Comparison of ENCODE assay signal across 24 cellular contexts in genomic region chr15:66894986-66895780, GRCh38.
DNase-seq lines count a peak whose midpoint lies in the region; ATAC-seq and TF ChIP-seq lines count a peak whose summit lies in the region.
"Had no signal": no experiment of that assay in that cellular context is flagged by ENCODE, and none has a peak within 500 bp of the region (broad histone marks: within the 10 kb centered on the region; RNA-seq: fewer than 3 reads in every experiment).

No MANE protein-coding gene starts in this region.

- no peaks in the 10 kb centered on the region for H3K9me3 Mint-ChIP-seq in activated CD8-positive, alpha-beta memory T cell treated with anti-CD3 and anti-CD28 coated beads, Interleukin-2, amount 10 ng/mL, durations not matched to agents 7 days and 5 days (ENCODE audit: low read depth)
- H3K9me3 Mint-ChIP-seq in activated T-helper 2 cell treated with anti-CD3 and anti-CD28 coated beads, Interferon-gamma antibody, Interleukin-2, Interleukin-4, amounts not matched to agents 10 μg/mL and 5 μg/mL and 100 μg/mL, durations not matched to agents 14 hours and 24 hours and 36 hours: no peaks in the 10 kb centered on the region
- H3K9me3 Mint-ChIP-seq: activated T-cell treated with anti-CD3 and anti-CD28 coated beads, Interleukin-2, amount 50 U/mL, for 4 hours; HFFc6; stimulated activated effector memory CD8-positive, alpha-beta T cell treated with anti-CD3 and anti-CD28 coated beads, Interleukin-12 subunit alpha, Interleukin-12 subunit beta, amount 100 ng/mL, for 72 hours had no signal

- no peak overlapping the region for H3K4me2 ChIP-seq in smooth muscle cell

- H4K20me1 ChIP-seq in smooth muscle cell (ENCODE audit: low read depth): no peaks in the 10 kb centered on the region

- intact Hi-C loops in heart left ventricle (cut with DNase I): no loop called here
- intact Hi-C loops in activated T-helper 2 cell treated with anti-CD3 and anti-CD28 coated beads, Interferon-gamma antibody, Interleukin-2, Interleukin-4, amounts not matched to agents 10 μg/mL and 5 μg/mL and 100 μg/mL, durations not matched to agents 14 hours and 24 hours and 36 hours (cut with micrococcal nuclease): no loop called here

- TF ChIP-seq POLR2A in heart left ventricle (IDR thresholded peaks at IDR 0.05): no peak

- no peaks in the 10 kb centered on the region for H3K36me3 Mint-ChIP-seq in activated CD8-positive, alpha-beta memory T cell treated with anti-CD3 and anti-CD28 coated beads, Interleukin-2, amount 10 ng/mL, durations not matched to agents 7 days and 5 days
- H3K36me3 Mint-ChIP-seq in activated T-helper 2 cell treated with anti-CD3 and anti-CD28 coated beads, Interferon-gamma antibody, Interleukin-2, Interleukin-4, amounts not matched to agents 10 μg/mL and 5 μg/mL and 100 μg/mL, durations not matched to agents 14 hours and 24 hours and 36 hours (ENCODE audit: low read depth): no peaks in the 10 kb centered on the region
- H3K36me3 Mint-ChIP-seq: activated naive CD8-positive, alpha-beta T cell; CD4-positive, CD25-positive, alpha-beta regulatory T cell; stimulated activated effector memory CD8-positive, alpha-beta T cell treated with anti-CD3 and anti-CD28 coated beads, Interleukin-12 subunit alpha, Interleukin-12 subunit beta, amount 100 ng/mL, for 72 hours had no signal

- H3K4me3 ChIP-seq in right atrium auricular region (no peak overlapping the region), heart left ventricle (no peak overlapping the region), smooth muscle cell (no peak overlapping the region)
- H3K4me3 ChIP-seq: esophagus squamous epithelium, thoracic aorta had no signal

- TF ChIP-seq CTCF in right atrium auricular region (IDR thresholded peaks at IDR 0.05) (no peak), heart left ventricle (IDR thresholded peaks at IDR 0.05) (no peak), smooth muscle cell (IDR thresholded peaks at IDR 0.05; ENCODE audit: borderline replicate concordance, insufficient read depth, poor library complexity, severe bottlenecking) (no peak)

- H3K36me3 ChIP-seq in right atrium auricular region: no peaks in the 10 kb centered on the region
- no peaks in the 10 kb centered on the region for H3K36me3 ChIP-seq in heart left ventricle
- H3K36me3 ChIP-seq in smooth muscle cell (ENCODE audit: low read depth): no peaks in the 10 kb centered on the region
- H3K36me3 ChIP-seq: esophagus squamous epithelium, thoracic aorta had no signal

- no peaks in the 10 kb centered on the region for H3F3A ChIP-seq in smooth muscle cell (ENCODE audit: low read depth)

- peaks cover 31% of the 10 kb centered on the region for H3K27me3 Mint-ChIP-seq in activated CD8-positive, alpha-beta memory T cell treated with anti-CD3 and anti-CD28 coated beads, Interleukin-2, amount 10 ng/mL, durations not matched to agents 7 days and 5 days
- H3K27me3 Mint-ChIP-seq in activated T-helper 2 cell treated with anti-CD3 and anti-CD28 coated beads, Interferon-gamma antibody, Interleukin-2, Interleukin-4, amounts not matched to agents 10 μg/mL and 5 μg/mL and 100 μg/mL, durations not matched to agents 14 hours and 24 hours and 36 hours (ENCODE audit: low read depth): peaks cover 16% of the 10 kb centered on the region
- H3K27me3 Mint-ChIP-seq: activated naive CD8-positive, alpha-beta T cell; CD4-positive, CD25-positive, alpha-beta regulatory T cell had no signal

- H3K4me1 ChIP-seq in right atrium auricular region: peaks cover 0 to 4% of the 10 kb centered on the region in 2 donors
- H3K4me1 ChIP-seq in heart left ventricle: peaks cover 0 to 42% (median 7%) of the 10 kb centered on the region in 12 donors
- H3K4me1 ChIP-seq in smooth muscle cell (ENCODE audit: low read depth): no peaks in the 10 kb centered on the region
- H3K4me1 ChIP-seq: esophagus squamous epithelium had no signal

- WGBS in heart left ventricle, 4 donors: 61 to 91% (median 72%) methylated on average over 4 of the region's 4 CpGs
- 67% methylated on average over 4 of the region's 4 CpGs for WGBS in smooth muscle cell (ENCODE audit: low lambda C conversion rate)

- no peak overlapping the region for H2AFZ ChIP-seq in smooth muscle cell (ENCODE audit: low read depth)

- DNase-seq in right atrium auricular region (ENCODE audit: low spot score): peak; percentile 52
- DNase-seq in heart left ventricle: no peak
- DNase-seq in activated CD8-positive, alpha-beta memory T cell treated with anti-CD3 and anti-CD28 coated beads, Interleukin-2, amount 10 ng/mL, durations not matched to agents 7 days and 5 days: peak; percentile 34
- peak; percentile 41 for DNase-seq in islet precursor cell
- DNase-seq in activated T-helper 2 cell treated with anti-CD3 and anti-CD28 coated beads, Interferon-gamma antibody, Interleukin-2, Interleukin-4, amounts not matched to agents 10 μg/mL and 5 μg/mL and 100 μg/mL, durations not matched to agents 14 hours and 24 hours and 36 hours (ENCODE audit: low spot score): no peak
- no peak for DNase-seq in smooth muscle cell (lab: John Stamatoyannopoulos, UW; ENCODE audit: unreplicated experiment)
- DNase-seq: activated CD4-positive, alpha-beta T cell treated with anti-CD3 and anti-CD28 coated beads, Interleukin-2, amount 50 U/mL, for 48 hours; activated T-cell treated with anti-CD3 and anti-CD28 coated beads, Interleukin-2, amount 50 U/mL, for 4 hours; CD4-positive, CD25-positive, alpha-beta regulatory T cell; DMS153; esophagus squamous epithelium; HFFc6; MM.1S; NCI-H2029; NCI-H446 treated with DMSO at 0.1 percent for 48 hours; stimulated activated CD4-positive, alpha-beta T cell treated with anti-CD3 and anti-CD28 coated beads, Interleukin-15, amount 100 ng/mL, for 24 hours had no signal

- H3K27ac ChIP-seq in right atrium auricular region: no peak overlapping the region
- H3K27ac ChIP-seq in heart left ventricle: no peak overlapping the region
- no peak overlapping the region for H3K27ac ChIP-seq in smooth muscle cell (ENCODE audit: low read depth)
- H3K27ac ChIP-seq: esophagus squamous epithelium, thoracic aorta, VCaP had no signal

- H3K4me1 Mint-ChIP-seq in activated CD8-positive, alpha-beta memory T cell treated with anti-CD3 and anti-CD28 coated beads, Interleukin-2, amount 10 ng/mL, durations not matched to agents 7 days and 5 days: peaks cover 5% of the 10 kb centered on the region
- H3K4me1 Mint-ChIP-seq in activated T-helper 2 cell treated with anti-CD3 and anti-CD28 coated beads, Interferon-gamma antibody, Interleukin-2, Interleukin-4, amounts not matched to agents 10 μg/mL and 5 μg/mL and 100 μg/mL, durations not matched to agents 14 hours and 24 hours and 36 hours (ENCODE audit: low read depth): peaks cover 3% of the 10 kb centered on the region
- H3K4me1 Mint-ChIP-seq: neural crest cell; stimulated activated effector memory CD8-positive, alpha-beta T cell treated with anti-CD3 and anti-CD28 coated beads, Interleukin-12 subunit alpha, Interleukin-12 subunit beta, amount 100 ng/mL, for 72 hours had no signal

- CTCF ChIA-PET in activated CD8-positive, alpha-beta memory T cell treated with anti-CD3 and anti-CD28 coated beads, Interleukin-2, amount 10 ng/mL, durations not matched to agents 7 days and 5 days (lab: Charles Lee): interaction anchor here (1.2 to 1.6 kb wide), 2 partner anchors 9 to 44 kb away, joined by 3 to 6 read pairs; no protein-coding TSS in a partner anchor

- H3K4me3 Mint-ChIP-seq in activated CD8-positive, alpha-beta memory T cell treated with anti-CD3 and anti-CD28 coated beads, Interleukin-2, amount 10 ng/mL, durations not matched to agents 7 days and 5 days: no peak overlapping the region
- H3K4me3 Mint-ChIP-seq in activated T-helper 2 cell treated with anti-CD3 and anti-CD28 coated beads, Interferon-gamma antibody, Interleukin-2, Interleukin-4, amounts not matched to agents 10 μg/mL and 5 μg/mL and 100 μg/mL, durations not matched to agents 14 hours and 24 hours and 36 hours (ENCODE audit: low read depth): no peak overlapping the region
- H3K4me3 Mint-ChIP-seq: activated naive CD8-positive, alpha-beta T cell; activated T-cell treated with anti-CD3 and anti-CD28 coated beads, Interleukin-2, amount 50 U/mL, for 4 hours; CD4-positive, CD25-positive, alpha-beta regulatory T cell; HFFc6; mesothelial cell of epicardium; neural crest cell; stimulated activated effector memory CD8-positive, alpha-beta T cell treated with anti-CD3 and anti-CD28 coated beads, Interleukin-12 subunit alpha, Interleukin-12 subunit beta, amount 100 ng/mL, for 72 hours had no signal

- H3K27ac Mint-ChIP-seq in activated CD8-positive, alpha-beta memory T cell treated with anti-CD3 and anti-CD28 coated beads, Interleukin-2, amount 10 ng/mL, durations not matched to agents 7 days and 5 days: no peak overlapping the region
- H3K27ac Mint-ChIP-seq in activated T-helper 2 cell treated with anti-CD3 and anti-CD28 coated beads, Interferon-gamma antibody, Interleukin-2, Interleukin-4, amounts not matched to agents 10 μg/mL and 5 μg/mL and 100 μg/mL, durations not matched to agents 14 hours and 24 hours and 36 hours: no peak overlapping the region
- H3K27ac Mint-ChIP-seq: activated naive CD8-positive, alpha-beta T cell; CD4-positive, CD25-positive, alpha-beta regulatory T cell; HFFc6; mesothelial cell of epicardium; stimulated activated effector memory CD8-positive, alpha-beta T cell treated with anti-CD3 and anti-CD28 coated beads, Interleukin-12 subunit alpha, Interleukin-12 subunit beta, amount 100 ng/mL, for 72 hours had no signal

- H3K27me3 ChIP-seq in right atrium auricular region (no peaks in the 10 kb centered on the region), heart left ventricle (no peaks in the 10 kb centered on the region), smooth muscle cell (ENCODE audit: low read depth) (no peaks in the 10 kb centered on the region)
- H3K27me3 ChIP-seq: esophagus squamous epithelium had no signal

- no peak overlapping the region for H3K9ac ChIP-seq in smooth muscle cell (ENCODE audit: low read depth)

- ATAC-seq in heart left ventricle (no peak), HG03442 (IDR thresholded peaks at IDR 0.05; ENCODE audit: unreplicated experiment) (no peak), HG02759 (IDR thresholded peaks at IDR 0.05; ENCODE audit: unreplicated experiment) (no peak)
- ATAC-seq in activated CD8-positive, alpha-beta memory T cell treated with anti-CD3 and anti-CD28 coated beads, Interleukin-2, amount 10 ng/mL, durations not matched to agents 7 days and 5 days: no peak
- ATAC-seq: activated T-cell treated with anti-CD3 and anti-CD28 coated beads, Interleukin-2, amount 50 U/mL, for 4 hours; stimulated activated effector memory CD8-positive, alpha-beta T cell treated with anti-CD3 and anti-CD28 coated beads, Interleukin-12 subunit alpha, Interleukin-12 subunit beta, amount 100 ng/mL, for 72 hours had no signal

- no peaks in the 10 kb centered on the region for H3K79me2 ChIP-seq in smooth muscle cell (ENCODE audit: low read depth)

- H3K9me3 ChIP-seq in right atrium auricular region (no peaks in the 10 kb centered on the region), heart left ventricle (peaks cover 0 to 1% (median 0%) of the 10 kb centered on the region in 12 donors), smooth muscle cell (replicated peaks; ENCODE audit: low read depth) (no peaks in the 10 kb centered on the region)
- H3K9me3 ChIP-seq: thoracic aorta had no signal

Comparison
In these comparisons a context has a peak if more than half of its experiments do, and no peak if none do; other contexts are left out.
1. DNase-seq: peak in right atrium auricular region (single experiment), activated CD8-positive, alpha-beta memory T cell treated with anti-CD3 and anti-CD28 coated beads, Interleukin-2, amount 10 ng/mL, durations not matched to agents 7 days and 5 days (single experiment) and islet precursor cell (single experiment); none in heart left ventricle (0 of 5), activated T-helper 2 cell treated with anti-CD3 and anti-CD28 coated beads, Interferon-gamma antibody, Interleukin-2, Interleukin-4, amounts not matched to agents 10 μg/mL and 5 μg/mL and 100 μg/mL, durations not matched to agents 14 hours and 24 hours and 36 hours (single experiment) and smooth muscle cell (single experiment).